In the genomic region with DNA sequence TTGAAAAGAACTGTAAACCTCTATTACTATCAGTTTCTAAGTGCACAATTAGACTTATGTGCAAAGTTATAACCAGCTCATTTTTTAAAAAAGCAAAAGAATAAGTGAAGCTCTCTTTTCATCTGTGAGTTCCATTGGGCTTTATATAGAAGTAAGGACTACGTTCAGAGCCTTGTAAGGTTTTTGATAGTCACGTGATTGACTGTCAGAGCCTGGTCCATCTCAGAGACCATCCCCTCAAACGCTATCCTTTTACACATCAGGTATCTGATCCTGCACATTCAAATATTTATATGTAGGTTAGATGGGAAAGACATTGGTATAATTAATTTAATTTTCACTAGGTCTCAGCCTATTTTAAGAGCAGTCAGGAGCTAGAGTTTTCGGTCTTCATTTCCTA, we compare ENCODE assay signal across 18 cellular contexts.
DNase-seq lines count a peak whose midpoint lies in the region; ATAC-seq, FAIRE-seq and TF ChIP-seq lines count a peak whose summit lies in the region.
"Had no signal": no experiment of that assay in that cellular context is flagged by ENCODE, and none has a peak within 500 bp of the region (broad histone marks: within the 10 kb centered on the region; RNA-seq: fewer than 3 reads in every experiment).

No MANE protein-coding gene starts in this region.

- H3K4me1 ChIP-seq in CD8-positive, alpha-beta memory T cell (ENCODE audit: insufficient read depth, low read length): peaks cover 65% of the 10 kb centered on the region
- H3K4me1 ChIP-seq in hepatocyte (ENCODE audit: insufficient read depth) (no peaks in the 10 kb centered on the region), left ventricle myocardium inferior (peaks cover 16% of the 10 kb centered on the region), Karpas-422 (ENCODE audit: low read length) (no peaks in the 10 kb centered on the region)
- H3K4me1 ChIP-seq: parathyroid adenoma, SJSA1 had no signal

- H3K9me3 ChIP-seq in CD8-positive, alpha-beta memory T cell (ENCODE audit: low read length): no peaks in the 10 kb centered on the region
- H3K9me3 ChIP-seq in hepatocyte (ENCODE audit: low read depth) (no peaks in the 10 kb centered on the region), left ventricle myocardium inferior (replicated peaks) (no peaks in the 10 kb centered on the region), Karpas-422 (ENCODE audit: low read length) (peaks cover 6% of the 10 kb centered on the region; the same call in 1 of the 2 replicates)
- H3K9me3 ChIP-seq: SJSA1 had no signal

- H3K9ac ChIP-seq in Karpas-422 (ENCODE audit: low read length): no peak overlapping the region
- H3K9ac ChIP-seq: parathyroid adenoma had no signal

- H3K4me2 ChIP-seq in hepatocyte: peak overlapping the region; percentile 42
- no peak overlapping the region for H3K4me2 ChIP-seq in Karpas-422 (ENCODE audit: low read depth, low read length, poor library complexity, severe bottlenecking)

- no peaks in the 10 kb centered on the region for H3K9me3 Mint-ChIP-seq in CD8-positive, alpha-beta memory T cell
- peaks cover 4% of the 10 kb centered on the region for H3K9me3 Mint-ChIP-seq in activated naive CD8-positive, alpha-beta T cell (ENCODE audit: low read depth)
- peaks cover 0 to 3% (median 0%) of the 10 kb centered on the region in 7 donors for H3K9me3 Mint-ChIP-seq in CD14-positive monocyte

- H3K4me3 Mint-ChIP-seq in CD8-positive, alpha-beta memory T cell: peak overlapping the region; percentile 78 to 99 (median 85)
- H3K4me3 Mint-ChIP-seq in activated naive CD8-positive, alpha-beta T cell: peak overlapping the region; percentile 88
- peak overlapping the region in 1 of 2 donors; percentile 6 for H3K4me3 Mint-ChIP-seq in CD14-positive monocyte
- H3K4me3 Mint-ChIP-seq: B cell, memory B cell had no signal

- peaks cover 0 to 9% (median 0%) of the 10 kb centered on the region in 3 donors for H3K36me3 Mint-ChIP-seq in CD8-positive, alpha-beta memory T cell
- peaks cover 5% of the 10 kb centered on the region for H3K36me3 Mint-ChIP-seq in activated naive CD8-positive, alpha-beta T cell
- H3K36me3 Mint-ChIP-seq in CD14-positive monocyte: no peaks in the 10 kb centered on the region
- H3K36me3 Mint-ChIP-seq: memory B cell had no signal

- no peaks in the 10 kb centered on the region for H3K27me3 ChIP-seq in CD8-positive, alpha-beta memory T cell (ENCODE audit: insufficient read depth, low read length, poor library complexity, severe bottlenecking)
- H3K27me3 ChIP-seq in hepatocyte (no peaks in the 10 kb centered on the region), left ventricle myocardium inferior (ENCODE audit: low read depth) (no peaks in the 10 kb centered on the region), Karpas-422 (ENCODE audit: low read length) (no peaks in the 10 kb centered on the region)
- H3K27me3 ChIP-seq: SJSA1 had no signal

- peak overlapping the region; percentile 57 for H3K4me3 ChIP-seq in CD8-positive, alpha-beta memory T cell (ENCODE audit: low read length)
- H3K4me3 ChIP-seq in hepatocyte (no peak overlapping the region), left ventricle myocardium inferior (no peak overlapping the region), Karpas-422 (ENCODE audit: low read length) (no peak overlapping the region)
- H3K4me3 ChIP-seq: SJSA1 had no signal

- CTCF ChIA-PET in CD8-positive, alpha-beta memory T cell (lab: Charles Lee): interaction anchor here (0.7 to 4.0 kb wide), 10 partner anchors 8 to 438 kb away, joined by 3 to 23 read pairs (median 3); no protein-coding TSS in a partner anchor

- H3K9me2 ChIP-seq in hepatocyte (replicated peaks; ENCODE audit: insufficient read depth) (no peaks in the 10 kb centered on the region), Karpas-422 (replicated peaks; ENCODE audit: insufficient read depth, low read length) (0 out of 2 replicates have a peak, but pooled peaks cover 3% of the 10 kb centered on the region)

- H3K79me2 ChIP-seq in hepatocyte (no peaks in the 10 kb centered on the region), Karpas-422 (ENCODE audit: low read length) (no peaks in the 10 kb centered on the region)
- H3K79me2 ChIP-seq: parathyroid adenoma had no signal

- H3K36me3 ChIP-seq in CD8-positive, alpha-beta memory T cell (ENCODE audit: insufficient read depth, low read length): no peaks in the 10 kb centered on the region
- no peaks in the 10 kb centered on the region for H3K36me3 ChIP-seq in hepatocyte (replicated peaks; ENCODE audit: insufficient read depth, low read depth)
- H3K36me3 ChIP-seq in left ventricle myocardium inferior: no peaks in the 10 kb centered on the region
- H3K36me3 ChIP-seq in Karpas-422 (ENCODE audit: insufficient read depth, low read length): no peaks in the 10 kb centered on the region
- H3K36me3 ChIP-seq: SJSA1 had no signal

- TF ChIP-seq CTCF in hepatocyte (IDR thresholded peaks at IDR 0.05; ENCODE audit: poor library complexity) (no peak), left ventricle myocardium inferior (IDR thresholded peaks at IDR 0.05; ENCODE audit: borderline replicate concordance) (no peak), CD14-positive monocyte (IDR thresholded peaks at IDR 0.05) (no peak)

- H3K27me3 Mint-ChIP-seq in CD8-positive, alpha-beta memory T cell: no peaks in the 10 kb centered on the region
- no peaks in the 10 kb centered on the region for H3K27me3 Mint-ChIP-seq in activated naive CD8-positive, alpha-beta T cell
- H3K27me3 Mint-ChIP-seq in CD14-positive monocyte (ENCODE audit: low read depth in 3 of 3): peaks cover 0 to 1% (median 1%) of the 10 kb centered on the region in 3 donors
- H3K27me3 Mint-ChIP-seq: B cell, memory B cell had no signal

- no peak for DNase-seq in CD8-positive, alpha-beta memory T cell
- DNase-seq in hepatocyte (ENCODE audit: low spot score): no peak
- no peak for DNase-seq in left ventricle myocardium inferior
- DNase-seq in CD14-positive monocyte (ENCODE audit: low spot score): no peak
- DNase-seq in Karpas-422: no peak
- DNase-seq: DND-41, foreskin fibroblast, IMR-90, NCI-H1105, NCI-H2227 treated with DMSO at 0.1 percent for 48 hours had no signal

- FAIRE-seq in A204.1 (lab: Jason Lieb, UNC): peak; percentile 70
- FAIRE-seq: H54 had no signal

- 81% methylated on average over 4 of the region's 4 CpGs for WGBS in hepatocyte (ENCODE audit: low lambda C conversion rate, missing lambda C conversion rate)

- peaks cover 39 to 63% (median 61%) of the 10 kb centered on the region in 3 donors for H3K4me1 Mint-ChIP-seq in CD8-positive, alpha-beta memory T cell
- H3K4me1 Mint-ChIP-seq in activated naive CD8-positive, alpha-beta T cell (ENCODE audit: low read depth): peaks cover 71% of the 10 kb centered on the region
- H3K4me1 Mint-ChIP-seq in CD14-positive monocyte: peaks cover 5% of the 10 kb centered on the region
- H3K4me1 Mint-ChIP-seq: B cell, memory B cell had no signal

- H2AFZ ChIP-seq in hepatocyte (no peak overlapping the region), Karpas-422 (ENCODE audit: low read length) (no peak overlapping the region)
- H2AFZ ChIP-seq: parathyroid adenoma had no signal

- H4K20me1 ChIP-seq in hepatocyte (ENCODE audit: insufficient read depth, poor library complexity, severe bottlenecking) (no peaks in the 10 kb centered on the region), Karpas-422 (ENCODE audit: insufficient read depth, low read depth, low read length) (no peaks in the 10 kb centered on the region)

- H3K27ac ChIP-seq in CD8-positive, alpha-beta memory T cell (ENCODE audit: low read depth, low read length): peak overlapping the region; percentile 60
- H3K27ac ChIP-seq in hepatocyte (peak overlapping the region; percentile 84), left ventricle myocardium inferior (replicated peaks) (no peak overlapping the region), Karpas-422 (ENCODE audit: low read length) (no peak overlapping the region)
- H3K27ac ChIP-seq: parathyroid adenoma, SJSA1 had no signal

- POLR2A ChIA-PET in CD8-positive, alpha-beta memory T cell (lab: Charles Lee): interaction anchor here (0.8 to 1.6 kb wide), 4 partner anchors 14 to 187 kb away, joined by 3 to 8 read pairs (median 3); no protein-coding TSS in a partner anchor

- H3K27ac Mint-ChIP-seq in CD8-positive, alpha-beta memory T cell: peak overlapping the region; percentile 83 to 98 (median 92)
- peak overlapping the region; percentile 95 for H3K27ac Mint-ChIP-seq in activated naive CD8-positive, alpha-beta T cell
- no peak overlapping the region for H3K27ac Mint-ChIP-seq in CD14-positive monocyte
- H3K27ac Mint-ChIP-seq: B cell, memory B cell had no signal

- no peak for ATAC-seq in HG03039 (IDR thresholded peaks at IDR 0.05; ENCODE audit: unreplicated experiment)

- intact Hi-C loops in left ventricle myocardium inferior (cut with micrococcal nuclease): no loop called here
- intact Hi-C loops in CD14-positive monocyte (cut with micrococcal nuclease): no loop called here

Comparison
In these comparisons a context has a peak if more than half of its experiments do, and no peak if none do; other contexts are left out.
1. H3K27ac ChIP-seq: peak in CD8-positive, alpha-beta memory T cell (single experiment) and hepatocyte (single experiment); none in left ventricle myocardium inferior (single experiment) and Karpas-422 (single experiment).
2. H3K27ac Mint-ChIP-seq: peak in CD8-positive, alpha-beta memory T cell (8 of 8) and activated naive CD8-positive, alpha-beta T cell (single experiment); none in CD14-positive monocyte (0 of 7).